ENCODE assay signal across 8 cellular contexts in genomic region chr5:88683506-88684135, GRCh38.
DNase-seq lines count a peak whose midpoint lies in the region; ATAC-seq, FAIRE-seq and TF ChIP-seq lines count a peak whose summit lies in the region.

No MANE protein-coding gene starts in this region.

- dilution Hi-C loops in IMR-90 (cut with HindIII; ENCODE audit: low sequenced_read_pairs, unreplicated experiment), result no loop called here

- peak overlapping the region; percentile 46 for H2AFZ ChIP-seq in IMR-90 (replicated peaks; ENCODE audit: low read length, poor library complexity)

- peak; percentile 64 for ATAC-seq in GM19324 (IDR thresholded peaks at IDR 0.05; ENCODE audit: low FRiP score, unreplicated experiment)
- no peak for ATAC-seq in IMR-90 (ENCODE audit: low read depth)
- ATAC-seq in SK-N-SH treated with all-trans-retinoic acid at 6 μM for 48 hours, result peak; percentile 42
- no peak for ATAC-seq in HG03565 (IDR thresholded peaks at IDR 0.05; ENCODE audit: unreplicated experiment)

- no peaks in the 10 kb centered on the region for H3K9me1 ChIP-seq in IMR-90 (ENCODE audit: insufficient read depth, low read length)

- POLR2A ChIA-PET in IMR-90 (lab: Charles Lee; ENCODE audit: unreplicated experiment), result no interaction called here

- no peak overlapping the region for H3K27ac ChIP-seq in IMR-90 (ENCODE audit: insufficient read depth, low read length)

- no peak for TF ChIP-seq CTCF in IMR-90 (conservative IDR thresholded peaks at IDR 0.05; ENCODE audit: low read depth, low read length)

- H3K9me3 ChIP-seq in IMR-90 (ENCODE audit: control insufficient read depth, insufficient read depth, low read length), result peaks cover 8% of the 10 kb centered on the region

- no peak overlapping the region for H3K23ac ChIP-seq in IMR-90 (ENCODE audit: low read depth, low read length)

- H3K36me3 ChIP-seq in IMR-90 (ENCODE audit: control insufficient read depth, insufficient read depth, low read length), result no peaks in the 10 kb centered on the region

- no peak overlapping the region for H2BK15ac ChIP-seq in IMR-90 (ENCODE audit: low read depth, low read length)

- H3K4me2 ChIP-seq in IMR-90 (ENCODE audit: low read depth, low read length), result no peak overlapping the region

- no peak overlapping the region for H3K4me3 ChIP-seq in IMR-90 (ENCODE audit: insufficient read depth, low read depth, low read length)

- H3K14ac ChIP-seq in IMR-90 (replicated peaks; ENCODE audit: low read depth, low read length), result no peak overlapping the region

- no TSS peak for BruUV-seq in IMR-90 (replicated peaks; lab: Mats Ljungman, UMichigan)

- H2BK120ac ChIP-seq in IMR-90 (ENCODE audit: low read depth, low read length), result no peak overlapping the region

- peaks cover 86% of the 10 kb centered on the region for H3K27me3 ChIP-seq in IMR-90 (ENCODE audit: control insufficient read depth, insufficient read depth, low read length)

- no peak overlapping the region for H2BK20ac ChIP-seq in IMR-90 (ENCODE audit: low read depth, low read length)

- no peak overlapping the region for H3K18ac ChIP-seq in IMR-90 (ENCODE audit: low read depth, low read length)

- no peak overlapping the region for H4K8ac ChIP-seq in IMR-90 (ENCODE audit: low read depth in 2 of 2, low read length in 2 of 2)

- no peak overlapping the region for H2BK5ac ChIP-seq in IMR-90 (ENCODE audit: low read depth, low read length, poor library complexity, severe bottlenecking)

- intact Hi-C loops in IMR-90 (cut with micrococcal nuclease), result no loop called here

- H4K20me1 ChIP-seq in IMR-90 (ENCODE audit: insufficient read depth, low read length), result no peaks in the 10 kb centered on the region; the same call in 1 of the 2 replicates

- H3K79me1 ChIP-seq in IMR-90 (ENCODE audit: low read depth in 1 of 2, low read length in 2 of 2), result no peaks in the 10 kb centered on the region

- CTCF ChIA-PET in IMR-90 (lab: Yijun Ruan, JAX), result interaction anchor here (4.1 kb wide), 1 partner anchor 903 kb away, joined by 19 read pairs; no protein-coding TSS in a partner anchor

- H3K4me1 ChIP-seq in IMR-90 (ENCODE audit: control insufficient read depth, insufficient read depth, low read length), result peaks cover 2% of the 10 kb centered on the region; the same call in 1 of the 2 replicates

- no peak overlapping the region for H3K56ac ChIP-seq in IMR-90 (ENCODE audit: extremely low read depth, insufficient read depth, low read length)

- in situ Hi-C loops in IMR-90 (cut with MboI; ENCODE audit: low sequenced_read_pairs), result loop anchor here (10.0 kb wide), 2 partner anchors 899 to 1259 kb away; no protein-coding TSS in a partner anchor

- no peak overlapping the region for H4K91ac ChIP-seq in IMR-90 (ENCODE audit: insufficient read depth, low read depth, low read length)

- FAIRE-seq in GM12892 (lab: Jason Lieb, UNC), result no peak

- no peak overlapping the region for H3K4ac ChIP-seq in IMR-90 (ENCODE audit: low read depth, low read length)

- WGBS in IMR-90 (ENCODE audit: extremely low coverage in 2 of 2, insufficient read length in 1 of 2), 2 experiments, result no CpG with 5 or more reads among the region's 31 CpGs

- DNase-seq in C1 segment of cervical spinal cord (lab: John Stamatoyannopoulos, UW) (peak in 10 of 14 donors; percentile 35 to 98 (median 63)), IMR-90 (no peak), myocyte (ENCODE audit: low read depth) (peak; percentile 28), activated T-cell treated with anti-CD3 and anti-CD28 coated beads for 4 hours (no peak), GM12892 (ENCODE audit: insufficient read length) (no peak)

- H3K9ac ChIP-seq in IMR-90 (ENCODE audit: low read depth, low read length), result no peak overlapping the region

- no peak overlapping the region for H2AK5ac ChIP-seq in IMR-90 (ENCODE audit: low read depth, low read length)

- TF ChIP-seq POLR2A in IMR-90 (IDR thresholded peaks at IDR 0.05; ENCODE audit: low read depth, low read length) (no peak), GM12892 (IDR thresholded peaks at IDR 0.05; ENCODE audit: low read depth, low read length) (no peak)

- H4K5ac ChIP-seq in IMR-90 (ENCODE audit: low read depth, low read length), result no peak overlapping the region

- no peak for TF ChIP-seq RAD21 in IMR-90 (IDR thresholded peaks at IDR 0.05; ENCODE audit: low read length)

- H2AK9ac ChIP-seq in IMR-90 (replicated peaks; ENCODE audit: low read depth, low read length, poor library complexity), result no peak overlapping the region

TF ChIP-seq in IMR-90, 13 proteins besides CTCF, POLR2A, EP300 and RAD21:
- TF ChIP-seq RFX5 (IDR thresholded peaks at IDR 0.05; ENCODE audit: low read depth, low read length), result no peak
- TF ChIP-seq, protein P1, sequence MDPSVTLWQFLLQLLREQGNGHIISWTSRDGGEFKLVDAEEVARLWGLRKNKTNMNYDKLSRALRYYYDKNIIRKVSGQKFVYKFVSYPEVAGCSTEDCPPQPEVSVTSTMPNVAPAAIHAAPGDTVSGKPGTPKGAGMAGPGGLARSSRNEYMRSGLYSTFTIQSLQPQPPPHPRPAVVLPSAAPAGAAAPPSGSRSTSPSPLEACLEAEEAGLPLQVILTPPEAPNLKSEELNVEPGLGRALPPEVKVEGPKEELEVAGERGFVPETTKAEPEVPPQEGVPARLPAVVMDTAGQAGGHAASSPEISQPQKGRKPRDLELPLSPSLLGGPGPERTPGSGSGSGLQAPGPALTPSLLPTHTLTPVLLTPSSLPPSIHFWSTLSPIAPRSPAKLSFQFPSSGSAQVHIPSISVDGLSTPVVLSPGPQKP (IDR thresholded peaks at IDR 0.05; ENCODE audit: borderline replicate concordance, low read depth, low read length), result no peak
- TF ChIP-seq FOS (IDR thresholded peaks at IDR 0.05; ENCODE audit: low read depth, low read length), result no peak
- TF ChIP-seq CHD1 (IDR thresholded peaks at IDR 0.05; ENCODE audit: low read depth, low read length), result no peak
- TF ChIP-seq NFE2L2 (IDR thresholded peaks at IDR 0.05; ENCODE audit: low read depth, low read length), result no peak
- TF ChIP-seq SMC3 (IDR thresholded peaks at IDR 0.05; ENCODE audit: low read depth, low read length), result no peak
- no peak for TF ChIP-seq RCOR1 (IDR thresholded peaks at IDR 0.05; ENCODE audit: insufficient replicate concordance, low read length)
- no peak for TF ChIP-seq MAZ (IDR thresholded peaks at IDR 0.05; ENCODE audit: borderline replicate concordance, low read depth, low read length)
- TF ChIP-seq MXI1 (IDR thresholded peaks at IDR 0.05; ENCODE audit: borderline replicate concordance, low read depth, low read length), result no peak
- TF ChIP-seq, protein P2, sequence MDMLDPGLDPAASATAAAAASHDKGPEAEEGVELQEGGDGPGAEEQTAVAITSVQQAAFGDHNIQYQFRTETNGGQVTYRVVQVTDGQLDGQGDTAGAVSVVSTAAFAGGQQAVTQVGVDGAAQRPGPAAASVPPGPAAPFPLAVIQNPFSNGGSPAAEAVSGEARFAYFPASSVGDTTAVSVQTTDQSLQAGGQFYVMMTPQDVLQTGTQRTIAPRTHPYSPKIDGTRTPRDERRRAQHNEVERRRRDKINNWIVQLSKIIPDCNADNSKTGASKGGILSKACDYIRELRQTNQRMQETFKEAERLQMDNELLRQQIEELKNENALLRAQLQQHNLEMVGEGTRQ (IDR thresholded peaks at IDR 0.05; ENCODE audit: low read depth, low read length), result no peak
- no peak for TF ChIP-seq CEBPB (IDR thresholded peaks at IDR 0.05; ENCODE audit: low read depth, low read length)
- TF ChIP-seq BHLHE40 (IDR thresholded peaks at IDR 0.05; ENCODE audit: low read depth, low read length), result no peak
- no peak for TF ChIP-seq MAFK (IDR thresholded peaks at IDR 0.05; ENCODE audit: low read depth, low read length)

TF ChIP-seq in SK-N-SH treated with all-trans-retinoic acid at 6 μM for 48 hours, 23 proteins besides CTCF, POLR2A, EP300 and RAD21 (continues in another document):
- TF ChIP-seq ZFP3 (CRISPR knock-in tag; IDR thresholded peaks at IDR 0.05) (no peak), TOX (CRISPR knock-in tag; IDR thresholded peaks at IDR 0.05; ENCODE audit: borderline replicate concordance) (no peak), GLIS3 (CRISPR knock-in tag; IDR thresholded peaks at IDR 0.05) (no peak), TCF4 (CRISPR knock-in tag; IDR thresholded peaks at IDR 0.05; ENCODE audit: borderline replicate concordance) (no peak), RARB (CRISPR knock-in tag; IDR thresholded peaks at IDR 0.05) (no peak), SNAI2 (CRISPR knock-in tag; IDR thresholded peaks at IDR 0.05) (no peak), ZNF565 (CRISPR knock-in tag; conservative IDR thresholded peaks at IDR 0.05; ENCODE audit: low read depth) (no peak), ESRRG (CRISPR knock-in tag; IDR thresholded peaks at IDR 0.05) (no peak), PPARA (CRISPR knock-in tag; IDR thresholded peaks at IDR 0.05; ENCODE audit: borderline replicate concordance) (no peak), ZNF8 (CRISPR knock-in tag; IDR thresholded peaks at IDR 0.05) (no peak)
- TF ChIP-seq, protein P3, sequence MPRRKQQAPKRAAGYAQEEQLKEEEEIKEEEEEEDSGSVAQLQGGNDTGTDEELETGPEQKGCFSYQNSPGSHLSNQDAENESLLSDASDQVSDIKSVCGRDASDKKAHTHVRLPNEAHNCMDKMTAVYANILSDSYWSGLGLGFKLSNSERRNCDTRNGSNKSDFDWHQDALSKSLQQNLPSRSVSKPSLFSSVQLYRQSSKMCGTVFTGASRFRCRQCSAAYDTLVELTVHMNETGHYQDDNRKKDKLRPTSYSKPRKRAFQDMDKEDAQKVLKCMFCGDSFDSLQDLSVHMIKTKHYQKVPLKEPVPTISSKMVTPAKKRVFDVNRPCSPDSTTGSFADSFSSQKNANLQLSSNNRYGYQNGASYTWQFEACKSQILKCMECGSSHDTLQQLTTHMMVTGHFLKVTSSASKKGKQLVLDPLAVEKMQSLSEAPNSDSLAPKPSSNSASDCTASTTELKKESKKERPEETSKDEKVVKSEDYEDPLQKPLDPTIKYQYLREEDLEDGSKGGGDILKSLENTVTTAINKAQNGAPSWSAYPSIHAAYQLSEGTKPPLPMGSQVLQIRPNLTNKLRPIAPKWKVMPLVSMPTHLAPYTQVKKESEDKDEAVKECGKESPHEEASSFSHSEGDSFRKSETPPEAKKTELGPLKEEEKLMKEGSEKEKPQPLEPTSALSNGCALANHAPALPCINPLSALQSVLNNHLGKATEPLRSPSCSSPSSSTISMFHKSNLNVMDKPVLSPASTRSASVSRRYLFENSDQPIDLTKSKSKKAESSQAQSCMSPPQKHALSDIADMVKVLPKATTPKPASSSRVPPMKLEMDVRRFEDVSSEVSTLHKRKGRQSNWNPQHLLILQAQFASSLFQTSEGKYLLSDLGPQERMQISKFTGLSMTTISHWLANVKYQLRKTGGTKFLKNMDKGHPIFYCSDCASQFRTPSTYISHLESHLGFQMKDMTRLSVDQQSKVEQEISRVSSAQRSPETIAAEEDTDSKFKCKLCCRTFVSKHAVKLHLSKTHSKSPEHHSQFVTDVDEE (CRISPR knock-in tag; IDR thresholded peaks at IDR 0.05), result no peak

Comparison
In these comparisons a context has a peak if more than half of its experiments do, and no peak if none do; other contexts are left out.
1. DNase-seq: peak in C1 segment of cervical spinal cord (10 of 14) and myocyte (single experiment); none in IMR-90 (single experiment), activated T-cell treated with anti-CD3 and anti-CD28 coated beads for 4 hours (single experiment) and GM12892 (single experiment).
2. ATAC-seq: peak in GM19324 (single experiment) and SK-N-SH treated with all-trans-retinoic acid at 6 μM for 48 hours (single experiment); none in IMR-90 (single experiment) and HG03565 (single experiment).